ENCODE assay signal across 8 cellular contexts in genomic region chr6:142300758-142301251, GRCh38. TPM values are rescaled to one million over a fixed set of nuclear protein-coding genes. Genes with fewer than 3 reads are reported as not detected.
DNase-seq lines count a peak whose midpoint lies in the region; ATAC-seq and TF ChIP-seq lines count a peak whose summit lies in the region.

No MANE protein-coding gene starts in this region.

- H3K36me3 ChIP-seq in ascending aorta (no peaks in the 10 kb centered on the region), tibial nerve (no peaks in the 10 kb centered on the region)

- 48 to 50% methylated on average over 6 of the region's 6 CpGs for WGBS in tibial nerve, 2 donors

- peak overlapping the region; percentile 53 to 69 for H3K4me3 ChIP-seq in ascending aorta
- peak overlapping the region; percentile 49 to 75 (median 65) for H3K4me3 ChIP-seq in tibial nerve

- CTCF ChIA-PET in activated naive CD4-positive, alpha-beta T cell treated with anti-CD3 and anti-CD28 coated beads, Interleukin-2, amount 10 ng/mL, durations not matched to agents 7 days and 5 days (lab: Charles Lee): interaction anchor here (0.6 to 1.2 kb wide), 4 partner anchors 14 to 86 kb away, joined by 3 read pairs; no protein-coding TSS in a partner anchor

- H3K27me3 ChIP-seq in ascending aorta (no peaks in the 10 kb centered on the region), tibial nerve (no peaks in the 10 kb centered on the region)

- H3K27ac Mint-ChIP-seq in activated naive CD4-positive, alpha-beta T cell treated with anti-CD3 and anti-CD28 coated beads, Interleukin-2, amount 10 ng/mL, durations not matched to agents 7 days and 5 days: no peak overlapping the region

- TF ChIP-seq POLR2A in tibial nerve (IDR thresholded peaks at IDR 0.05): no peak

- no peak for TF ChIP-seq EP300 in tibial nerve (IDR thresholded peaks at IDR 0.05)

- peak overlapping the region; percentile 77 for H3K4me3 Mint-ChIP-seq in activated naive CD4-positive, alpha-beta T cell treated with anti-CD3 and anti-CD28 coated beads, Interleukin-2, amount 10 ng/mL, durations not matched to agents 7 days and 5 days

- no peaks in the 10 kb centered on the region for H3K9me3 Mint-ChIP-seq in activated naive CD4-positive, alpha-beta T cell treated with anti-CD3 and anti-CD28 coated beads, Interleukin-2, amount 10 ng/mL, durations not matched to agents 7 days and 5 days

- no peaks in the 10 kb centered on the region for H3K9me3 ChIP-seq in ascending aorta
- H3K9me3 ChIP-seq in tibial nerve: no peaks in the 10 kb centered on the region

- H3K27ac ChIP-seq in ascending aorta: no peak overlapping the region
- peak overlapping the region in 3 of 4 donors; percentile 74 to 88 (median 85) for H3K27ac ChIP-seq in tibial nerve

- no peaks in the 10 kb centered on the region for H3K36me3 Mint-ChIP-seq in activated naive CD4-positive, alpha-beta T cell treated with anti-CD3 and anti-CD28 coated beads, Interleukin-2, amount 10 ng/mL, durations not matched to agents 7 days and 5 days

- peak; percentile 30 for ATAC-seq in left colon
- ATAC-seq in HG03097 (IDR thresholded peaks at IDR 0.05; ENCODE audit: low FRiP score, unreplicated experiment): no peak
- ATAC-seq in GM18858 (IDR thresholded peaks at IDR 0.05; ENCODE audit: unreplicated experiment): no peak

- peaks cover 36% of the 10 kb centered on the region for H3K27me3 Mint-ChIP-seq in activated naive CD4-positive, alpha-beta T cell treated with anti-CD3 and anti-CD28 coated beads, Interleukin-2, amount 10 ng/mL, durations not matched to agents 7 days and 5 days

- H3K4me1 Mint-ChIP-seq in activated naive CD4-positive, alpha-beta T cell treated with anti-CD3 and anti-CD28 coated beads, Interleukin-2, amount 10 ng/mL, durations not matched to agents 7 days and 5 days: peaks cover 13% of the 10 kb centered on the region

- TF ChIP-seq CTCF in ascending aorta (IDR thresholded peaks at IDR 0.05): no peak
- TF ChIP-seq CTCF in tibial nerve (IDR thresholded peaks at IDR 0.05): no peak

- H3K4me1 ChIP-seq in ascending aorta (peaks cover 0 to 4% of the 10 kb centered on the region in 2 donors), tibial nerve (peaks cover 0 to 34% (median 0%) of the 10 kb centered on the region in 4 donors)

- DNase-seq in activated naive CD4-positive, alpha-beta T cell treated with anti-CD3 and anti-CD28 coated beads, Interleukin-2, amount 10 ng/mL, durations not matched to agents 7 days and 5 days: no peak
- no peak for DNase-seq in activated naive CD4-positive, alpha-beta T cell treated with anti-CD3 and anti-CD28 coated beads, Interleukin-2, amount 50 U/mL, for 16 hours
- DNase-seq in ascending aorta (ENCODE audit: low spot score in 2 of 2) (no peak), left colon (peak in 1 of 2 donors; percentile 49), tibial nerve (ENCODE audit: low spot score in 2 of 2) (peak in 1 of 2 donors; percentile 10), activated gamma-delta T cell treated with Interleukin-2 at 50 U/mL for 16 hours (no peak)

- intact Hi-C loops in ascending aorta (cut with DNase I) (no loop called here), left colon (cut with DNase I, micrococcal nuclease) (no loop called here)

RNA-seq across cellular contexts. Expression of gene ADGRG6, which starts 1.0 kb away (rescaled TPM):
- total RNA-seq in ascending aorta (7.7 TPM), left colon (10 to 100 TPM; 15.1 to 22.6 TPM), tibial nerve (10 to 100 TPM; 35.4 to 59.9 (median 39.1) TPM)

Comparison
In these comparisons a context has a peak if more than half of its experiments do, and no peak if none do; other contexts are left out.
1. H3K27ac ChIP-seq: peak in tibial nerve (3 of 4); none in ascending aorta (0 of 2).